ENCODE assay signal across 8 cellular contexts in genomic region chr19:11505504-11506100, GRCh38. TPM values are rescaled to one million over a fixed set of nuclear protein-coding genes. Genes with fewer than 3 reads are reported as not detected.
A peak's percentile ranks its signal among the peaks of the same experiment; 100 is the strongest.
DNase-seq lines count a peak whose midpoint lies in the region; ATAC-seq and TF ChIP-seq lines count a peak whose summit lies in the region.

A gene with protein sequence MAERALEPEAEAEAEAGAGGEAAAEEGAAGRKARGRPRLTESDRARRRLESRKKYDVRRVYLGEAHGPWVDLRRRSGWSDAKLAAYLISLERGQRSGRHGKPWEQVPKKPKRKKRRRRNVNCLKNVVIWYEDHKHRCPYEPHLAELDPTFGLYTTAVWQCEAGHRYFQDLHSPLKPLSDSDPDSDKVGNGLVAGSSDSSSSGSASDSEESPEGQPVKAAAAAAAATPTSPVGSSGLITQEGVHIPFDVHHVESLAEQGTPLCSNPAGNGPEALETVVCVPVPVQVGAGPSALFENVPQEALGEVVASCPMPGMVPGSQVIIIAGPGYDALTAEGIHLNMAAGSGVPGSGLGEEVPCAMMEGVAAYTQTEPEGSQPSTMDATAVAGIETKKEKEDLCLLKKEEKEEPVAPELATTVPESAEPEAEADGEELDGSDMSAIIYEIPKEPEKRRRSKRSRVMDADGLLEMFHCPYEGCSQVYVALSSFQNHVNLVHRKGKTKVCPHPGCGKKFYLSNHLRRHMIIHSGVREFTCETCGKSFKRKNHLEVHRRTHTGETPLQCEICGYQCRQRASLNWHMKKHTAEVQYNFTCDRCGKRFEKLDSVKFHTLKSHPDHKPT (minus strand): TSS chr19:11505839. CDS start chr19:11505786, 53 bp downstream.

- in situ Hi-C loops in mammary epithelial cell (cut with MboI; ENCODE audit: low sequenced_read_pairs in 2 of 2) = no loop called here

- H2AFZ ChIP-seq in mammary epithelial cell (ENCODE audit: low read depth, low read length) = peak within 1 kb of the TSS; percentile 90

- BruUV-seq in mammary epithelial cell (replicated peaks; lab: Mats Ljungman, UMichigan) = no TSS peak

- under 1% methylated on average over 9 of the region's 65 CpGs for WGBS in mammary epithelial cell (ENCODE audit: low coverage, missing lambda C conversion rate)
- 0 to 2% (median 0%) methylated on average over 19 to 65 of the region's 65 CpGs for WGBS in spleen, 5 donors

- H3K4me3 ChIP-seq in AG04450 (ENCODE audit: low read depth, low read length) (peak within 1 kb of the TSS; percentile 67), WI38 (ENCODE audit: low read depth, low read length) (peak within 1 kb of the TSS; percentile 76), mammary epithelial cell (replicated peaks in 1 of 3; ENCODE audit: insufficient read depth in 1 of 3, low read depth in 2 of 3, low read length in 3 of 3) (peak within 1 kb of the TSS; percentile 52 to 77 (median 73)), spleen (peak within 1 kb of the TSS; percentile 94 to 100 (median 99))

- CTCF ChIA-PET in AG04450 (lab: Charles Lee) (no interaction called here), mammary epithelial cell (lab: Charles Lee; ENCODE audit: low non-redundant PET) (no interaction called here)

- H3K9me3 ChIP-seq in AG04450 (ENCODE audit: control insufficient read depth, insufficient read depth, low read length) (peaks cover 3% of the 10 kb centered on the region; the same call in 1 of the 2 replicates), mammary epithelial cell (replicated peaks; ENCODE audit: insufficient read depth, low read length) (no peaks in the 10 kb centered on the region), spleen (no peaks in the 10 kb centered on the region)

- peak within 1 kb of the TSS; percentile 25 for H3K27ac ChIP-seq in AG04450 (ENCODE audit: low read depth, low read length)
- H3K27ac ChIP-seq in mammary epithelial cell (ENCODE audit: insufficient read depth, low read depth, low read length) = peak within 1 kb of the TSS; percentile 82
- peak within 1 kb of the TSS; percentile 90 to 98 (median 96) for H3K27ac ChIP-seq in spleen

- dilution Hi-C loops in mammary epithelial cell (cut with HindIII; ENCODE audit: low sequenced_read_pairs) = no loop called here

- H3K27me3 ChIP-seq in AG04450 (ENCODE audit: control insufficient read depth, insufficient read depth, low read length) = no peaks in the 10 kb centered on the region
- H3K27me3 ChIP-seq in mammary epithelial cell (ENCODE audit: insufficient read depth, low read length) = no peaks in the 10 kb centered on the region
- H3K27me3 ChIP-seq in spleen (replicated peaks in 1 of 7) = no peaks in the 10 kb centered on the region

- peak; percentile 87 for DNase-seq in AG04450 (ENCODE audit: low read depth, low spot score)
- peak; percentile 96 for DNase-seq in NCI-H2227 (lab: John Stamatoyannopoulos, UW; ENCODE audit: unreplicated experiment)
- DNase-seq in mammary epithelial cell = peak; percentile 89
- DNase-seq in inferior parietal cortex (ENCODE audit: extremely low spot score) = peak; percentile 97
- DNase-seq in spleen = peak; percentile 95

- no peak for TF ChIP-seq CTCF in AG04450 (IDR thresholded peaks at IDR 0.05; ENCODE audit: low read depth, low read length)
- TF ChIP-seq CTCF in WI38 (IDR thresholded peaks at IDR 0.05; ENCODE audit: low read depth, low read length) = no peak
- TF ChIP-seq CTCF in mammary epithelial cell (conservative IDR thresholded peaks at IDR 0.05 in 1 of 2, IDR thresholded peaks at IDR 0.05 in 1 of 2; ENCODE audit: extremely low read depth in 1 of 2, insufficient read depth in 1 of 2, low read depth in 1 of 2, low read length in 2 of 2) = no peak
- TF ChIP-seq CTCF in spleen (IDR thresholded peaks at IDR 0.05 in 8 of 11, conservative IDR thresholded peaks at IDR 0.05 in 3 of 11) = peak in 1 of 11 experiments; percentile 20

- H4K20me1 ChIP-seq in mammary epithelial cell (ENCODE audit: insufficient read depth, low read length) = no peaks in the 10 kb centered on the region

- intact Hi-C loops in mammary epithelial cell (cut with micrococcal nuclease) (loop anchor here (1.0 kb wide), 2 partner anchors 9 to 23 kb away; no protein-coding TSS in a partner anchor), spleen (cut with DNase I; ENCODE audit: low total_unique reads) (no loop called here)

- peak within 1 kb of the TSS; percentile 65 for H3K9ac ChIP-seq in mammary epithelial cell (ENCODE audit: insufficient read depth, low read length)

- TF ChIP-seq POLR2A in spleen (IDR thresholded peaks at IDR 0.05) = no peak

- H3K36me3 ChIP-seq in mammary epithelial cell (ENCODE audit: insufficient read depth, low read length) (no peaks in the 10 kb centered on the region), spleen (peaks cover 0 to 23% (median 0%) of the 10 kb centered on the region in 6 donors)

- ATAC-seq in GM18907 (IDR thresholded peaks at IDR 0.05; ENCODE audit: unreplicated experiment) (peak; percentile 60), HG03139 (IDR thresholded peaks at IDR 0.05; ENCODE audit: unreplicated experiment) (peak; percentile 46)

- H3K4me1 ChIP-seq in mammary epithelial cell (ENCODE audit: insufficient read depth, low read length) (peaks cover 13% of the 10 kb centered on the region), spleen (peaks cover 4 to 23% (median 16%) of the 10 kb centered on the region in 6 donors)

- H3K4me2 ChIP-seq in mammary epithelial cell (ENCODE audit: insufficient read depth, low read depth, low read length) = peak within 1 kb of the TSS; percentile 98

- POLR2A ChIA-PET in AG04450 (lab: Yijun Ruan, JAX) = interaction anchor here (0.5 kb wide), 1 partner anchor 19 kb away, joined by 4 read pairs; no protein-coding TSS in a partner anchor

- peaks cover 16% of the 10 kb centered on the region for H3K79me2 ChIP-seq in mammary epithelial cell (ENCODE audit: insufficient read depth, low read length)

RNA-seq across cellular contexts. Expression of the gene that starts here (rescaled TPM):
- polyA plus RNA-seq in AG04450 (2011; rRNA removed) (1.7 and 2.1 TPM in 2 replicates), mammary epithelial cell (10.1 TPM), spleen (10 to 100 TPM in 1 of 3 donors, 1 to 10 TPM in 2; 3.5 to 11.6 (median 8.8) TPM)
- polyA minus RNA-seq in AG04450 (2011; rRNA and poly(A)+ RNA removed) = 3.4 and 3.5 TPM in 2 replicates
- total RNA-seq in mammary epithelial cell (1 to 10 TPM; 5.2 to 6.2 TPM), spleen (10 to 100 TPM in 2 of 7 donors, 1 to 10 TPM in 5; 6.9 to 11.8 (median 9.0) TPM)
- 41.1 TPM for polyA minus RNA-seq in mammary epithelial cell

Comparison
In these comparisons a context has a peak if more than half of its experiments do, and no peak if none do; other contexts are left out.
1. Peak in every context shown above with its lines: DNase-seq, ATAC-seq, H3K4me3 ChIP-seq and H3K27ac ChIP-seq.
2. H3K27ac ChIP-seq: peak in every context shown above with its lines; median percentile 96 in spleen; 82 in mammary epithelial cell; 25 in AG04450.